ENCODE assay signal across 8 cellular contexts in genomic region chr20:35171753-35172433, GRCh38. TPM values are rescaled to one million over a fixed set of nuclear protein-coding genes. Genes with fewer than 3 reads are reported as not detected.
A peak's percentile ranks its signal among the peaks of the same experiment; 100 is the strongest.
DNase-seq lines count a peak whose midpoint lies in the region; ATAC-seq and TF ChIP-seq lines count a peak whose summit lies in the region.

Gene PROCR, plus strand, starts transcription at chr20:35172072. Its CDS starts 83 bp downstream, at chr20:35172155.

- TF ChIP-seq EP300 in transverse colon (IDR thresholded peaks at IDR 0.05; ENCODE audit: low read depth), result no peak

- DNase-seq in NCI-H146 (lab: John Stamatoyannopoulos, UW), result peak; percentile 61
- DNase-seq in activated CD4-positive, alpha-beta T cell treated with anti-CD3 and anti-CD28 coated beads, Interleukin-2, amount 50 U/mL, for 48 hours, result peak; percentile 26 to 37
- DNase-seq in esophagus squamous epithelium (lab: John Stamatoyannopoulos, UW), result no peak
- peak; percentile 24 for DNase-seq in midbrain (lab: John Stamatoyannopoulos, UW)
- DNase-seq in transverse colon, result peak; percentile 87
- no peak for DNase-seq in NCI-H1417 treated with DMSO at 0.1 percent for 48 hours (lab: John Stamatoyannopoulos, UW)

- TF ChIP-seq POLR2A in esophagus squamous epithelium (IDR thresholded peaks at IDR 0.05) (no peak), transverse colon (IDR thresholded peaks at IDR 0.05) (no peak)

- H3K9me3 ChIP-seq in ES-I3 (ENCODE audit: control insufficient read depth, insufficient read depth, low read length) (no peaks in the 10 kb centered on the region), esophagus squamous epithelium (no peaks in the 10 kb centered on the region), transverse colon (no peaks in the 10 kb centered on the region)

- peak within 1 kb of the TSS; percentile 17 to 64 (median 42) for H3K4me3 ChIP-seq in esophagus squamous epithelium
- H3K4me3 ChIP-seq in transverse colon, result peak within 1 kb of the TSS in 3 of 4 donors; percentile 23 to 43 (median 27)

- no peak for ATAC-seq in GM19463 (IDR thresholded peaks at IDR 0.05; ENCODE audit: unreplicated experiment)

- in situ Hi-C loops in transverse colon (cut with MboI; ENCODE audit: low pct_ligation_motif_present in 1 of 4, low pct_unique_long_range_greater_than_20kb in 1 of 4, low sequenced_read_pairs in 3 of 4), result no loop called here

- no peaks in the 10 kb centered on the region for H3K27me3 ChIP-seq in esophagus squamous epithelium
- H3K27me3 ChIP-seq in transverse colon, result no peaks in the 10 kb centered on the region

- H3K27ac ChIP-seq in esophagus squamous epithelium, result peak within 1 kb of the TSS; percentile 61 to 81 (median 72)
- H3K27ac ChIP-seq in transverse colon, result peak within 1 kb of the TSS; percentile 73 to 81 (median 76)

- TF ChIP-seq CTCF in esophagus squamous epithelium (IDR thresholded peaks at IDR 0.05), result peak in 1 of 6 experiments; percentile 7
- TF ChIP-seq CTCF in transverse colon (IDR thresholded peaks at IDR 0.05), result no peak

- H3K36me3 ChIP-seq in ES-I3 (ENCODE audit: insufficient read depth, low read length) (no peaks in the 10 kb centered on the region), esophagus squamous epithelium (peaks cover 0 to 12% (median 0%) of the 10 kb centered on the region in 3 donors), transverse colon (no peaks in the 10 kb centered on the region)

- H3K9ac ChIP-seq in ES-I3 (ENCODE audit: low read depth, low read length), result peak within 1 kb of the TSS; percentile 49

- 8 to 11% methylated on average over 14 of the region's 16 CpGs for WGBS in esophagus squamous epithelium, 2 donors
- WGBS in transverse colon (ENCODE audit: low coverage in 1 of 2), 2 donors, result 10% methylated on average over 16 of the region's 16 CpGs; no CpG with 5 or more reads in 1 of the 2 donors

- intact Hi-C loops in esophagus squamous epithelium (cut with DNase I) (no loop called here), transverse colon (cut with DNase I; ENCODE audit: low total_unique reads) (no loop called here)

- H3K4me1 ChIP-seq in ES-I3 (ENCODE audit: insufficient read depth, low read length) (peaks cover 16% of the 10 kb centered on the region), esophagus squamous epithelium (peaks cover 0 to 38% (median 15%) of the 10 kb centered on the region in 3 donors), transverse colon (peaks cover 0 to 14% (median 7%) of the 10 kb centered on the region in 4 donors)

RNA-seq across cellular contexts. Expression of gene PROCR, which starts in this region (rescaled TPM):
- 10 to 100 TPM in 3 of 4 donors, 1 to 10 TPM in 1; 2.5 to 19.6 (median 14.6) TPM for total RNA-seq in esophagus squamous epithelium
- 1 to 10 TPM; 2.4 to 8.6 (median 7.3) TPM for total RNA-seq in transverse colon

Comparison
In these comparisons a context has a peak if more than half of its experiments do, and no peak if none do; other contexts are left out.
1. DNase-seq: peak in NCI-H146 (single experiment), activated CD4-positive, alpha-beta T cell treated with anti-CD3 and anti-CD28 coated beads, Interleukin-2, amount 50 U/mL, for 48 hours (2 of 2), midbrain (single experiment) and transverse colon (single experiment); none in esophagus squamous epithelium (single experiment) and NCI-H1417 treated with DMSO at 0.1 percent for 48 hours (single experiment).